ENCODE assay signal across 19 cellular contexts in the genomic region with DNA sequence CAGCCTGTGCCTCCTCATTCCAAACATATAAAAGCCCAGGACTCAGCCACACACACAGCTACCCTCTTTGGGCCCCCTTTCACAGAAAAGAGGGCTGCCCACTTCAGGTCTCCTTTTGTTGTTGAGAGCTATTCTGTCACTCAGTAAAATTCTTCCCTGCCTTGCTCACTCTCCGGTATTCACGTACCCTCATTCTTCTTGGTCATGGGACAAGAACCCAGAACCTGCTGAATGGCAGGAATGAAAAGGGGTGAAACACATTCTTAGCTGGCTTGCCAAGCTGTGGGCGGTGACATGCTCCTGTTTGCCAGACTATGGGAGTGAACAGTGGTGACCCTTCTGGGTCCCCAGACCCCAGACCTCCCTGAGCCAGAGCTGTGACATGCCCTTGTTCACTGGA.
A peak's percentile ranks its signal among the peaks of the same experiment; 100 is the strongest.
DNase-seq lines count a peak whose midpoint lies in the region; ATAC-seq and TF ChIP-seq lines count a peak whose summit lies in the region.
"Had no signal": no experiment of that assay in that cellular context is flagged by ENCODE, and none has a peak within 500 bp of the region (broad histone marks: within the 10 kb centered on the region; RNA-seq: fewer than 3 reads in every experiment).

No MANE protein-coding gene starts in this region.

- H3K4me3 ChIP-seq in trophoblast cell (ENCODE audit: low read depth, low read length), result no peak overlapping the region

- H2BK5ac ChIP-seq in trophoblast cell (ENCODE audit: low read depth, low read length, poor library complexity), result peak overlapping the region; percentile 66

- H3K4ac ChIP-seq in trophoblast cell (ENCODE audit: low read depth, low read length), result no peak overlapping the region

- peak overlapping the region; percentile 70 for H2BK120ac ChIP-seq in trophoblast cell (ENCODE audit: insufficient read depth, low read length, poor library complexity)

- peaks cover 1% of the 10 kb centered on the region for H3K79me2 ChIP-seq in trophoblast cell (ENCODE audit: control insufficient read depth, insufficient read depth, low read length, poor library complexity)

- in situ Hi-C loops in GM13976 (cut with MboI; ENCODE audit: low sequenced_read_pairs, unreplicated experiment), result no loop called here

- H3K9ac ChIP-seq in trophoblast cell (ENCODE audit: low read length), result no peak overlapping the region
- H3K9ac ChIP-seq: SK-N-SH had no signal

- no peaks in the 10 kb centered on the region for H3K27me3 ChIP-seq in trophoblast cell (ENCODE audit: insufficient read depth, low read length)
- H3K27me3 ChIP-seq: BE2C had no signal

- no peak overlapping the region for H2AFZ ChIP-seq in trophoblast cell (ENCODE audit: insufficient read depth, low read length, poor library complexity)

- H2AK5ac ChIP-seq in trophoblast cell (ENCODE audit: low read length), result peak overlapping the region; percentile 15

- peak overlapping the region; percentile 95 for H2BK12ac ChIP-seq in trophoblast cell (ENCODE audit: low read length)

- H3K23ac ChIP-seq in trophoblast cell (ENCODE audit: low read length), result no peak overlapping the region

- peak overlapping the region; percentile 76 for H4K91ac ChIP-seq in trophoblast cell (ENCODE audit: low read depth, low read length)

- peak overlapping the region; percentile 83 for H3K27ac ChIP-seq in trophoblast cell (ENCODE audit: low read depth, low read length)

- peaks cover 2% of the 10 kb centered on the region in 2 experiments for H3K36me3 ChIP-seq in trophoblast cell (ENCODE audit: control insufficient read depth in 1 of 2, insufficient read depth in 2 of 2, low read length in 2 of 2)
- H3K36me3 ChIP-seq: BE2C had no signal

- peak overlapping the region; percentile 61 for H3K14ac ChIP-seq in trophoblast cell (ENCODE audit: low read length)

- peak overlapping the region; percentile 6 for H4K8ac ChIP-seq in trophoblast cell (ENCODE audit: low read depth, low read length)

- peaks cover 8 to 9% of the 10 kb centered on the region in 2 experiments for H3K4me1 ChIP-seq in trophoblast cell (ENCODE audit: control insufficient read depth in 1 of 2, insufficient read depth in 2 of 2, low read length in 2 of 2)
- H3K4me1 ChIP-seq: BE2C had no signal

- no peak for ATAC-seq in GM19395 (IDR thresholded peaks at IDR 0.05; ENCODE audit: unreplicated experiment)

- H3K4me2 ChIP-seq in trophoblast cell (ENCODE audit: low read length), result no peak overlapping the region
- H3K4me2 ChIP-seq: SK-N-SH had no signal

- peaks cover 5% of the 10 kb centered on the region for H3K79me1 ChIP-seq in trophoblast cell (ENCODE audit: low read length)

- WGBS in trophoblast cell (ENCODE audit: extremely low coverage, insufficient coverage, insufficient read length), result no CpG with 5 or more reads among the region's 3 CpGs

- DNase-seq in NCI-H748 (lab: John Stamatoyannopoulos, UW; ENCODE audit: unreplicated experiment) (peak; percentile 7), NCI-H748 treated with DMSO at 0.1 percent for 48 hours (lab: John Stamatoyannopoulos, UW) (no peak), NAMALWA (ENCODE audit: low spot score) (peak; percentile 16), UCSD-AML1 (lab: John Stamatoyannopoulos, UW; ENCODE audit: unreplicated experiment) (peak; percentile 1), trophoblast cell (no peak), GM13976 (ENCODE audit: low spot score) (no peak)
- DNase-seq: BE2C; CD8-positive, alpha-beta memory T cell; Karpas-422; MV-4-11; NCI-H1105 treated with DMSO at 0.1 percent for 48 hours; NCI-H146; NCI-H1930; NCI-H446; NCI-H524 treated with DMSO at 0.1 percent for 48 hours; SK-N-SH; SW 1271; T-helper 9 cell had no signal

- TF ChIP-seq CTCF in GM13976 (IDR thresholded peaks at IDR 0.05; ENCODE audit: borderline replicate concordance, control extremely low read depth, extremely low read depth, insufficient read depth, missing control alignments), result no peak

- no peaks in the 10 kb centered on the region for H3K9me3 ChIP-seq in trophoblast cell (ENCODE audit: insufficient read depth, low read depth, low read length)
- H3K9me3 ChIP-seq: BE2C, SK-N-SH had no signal

- no peak overlapping the region for H4K12ac ChIP-seq in trophoblast cell (ENCODE audit: low read depth, low read length)

- peak overlapping the region; percentile 81 for H3K18ac ChIP-seq in trophoblast cell (ENCODE audit: low read length)

Comparison
In these comparisons a context has a peak if more than half of its experiments do, and no peak if none do; other contexts are left out.
1. DNase-seq: peak in NCI-H748 (single experiment), NAMALWA (single experiment) and UCSD-AML1 (single experiment); none in NCI-H748 treated with DMSO at 0.1 percent for 48 hours (single experiment), trophoblast cell (0 of 2) and GM13976 (single experiment).